ENCODE assay signal across 13 cellular contexts in genomic region chr11:113862430-113862829, GRCh38. TPM values are rescaled to one million over a fixed set of nuclear protein-coding genes. Genes with fewer than 3 reads are reported as not detected.
DNase-seq lines count a peak whose midpoint lies in the region; ATAC-seq and TF ChIP-seq lines count a peak whose summit lies in the region.
"Had no signal": no experiment of that assay in that cellular context is flagged by ENCODE, and none has a peak within 500 bp of the region (broad histone marks: within the 10 kb centered on the region; RNA-seq: fewer than 3 reads in every experiment).

No MANE protein-coding gene starts in this region.

- no peaks in the 10 kb centered on the region for H3K9me3 Mint-ChIP-seq in activated naive CD4-positive, alpha-beta T cell treated with anti-CD3 and anti-CD28 coated beads, Interleukin-2, amount 50 U/mL, for 72 hours
- H3K9me3 Mint-ChIP-seq in stimulated activated naive CD8-positive, alpha-beta T cell treated with anti-CD3 and anti-CD28 coated beads, Interleukin-15, Interleukin-2, amounts not matched to agents 100 ng/mL and 50 ng/mL, for 24 hours = no peaks in the 10 kb centered on the region

- H3K4me3 Mint-ChIP-seq in stimulated activated naive CD8-positive, alpha-beta T cell treated with anti-CD3 and anti-CD28 coated beads, Interleukin-15, Interleukin-2, amounts not matched to agents 100 ng/mL and 50 ng/mL, for 24 hours = no peak overlapping the region

- H3K9me3 ChIP-seq in RWPE2 (ENCODE audit: severe bottlenecking) (no peaks in the 10 kb centered on the region), thyroid gland (no peaks in the 10 kb centered on the region)

- no peaks in the 10 kb centered on the region for H3K36me3 Mint-ChIP-seq in activated naive CD4-positive, alpha-beta T cell treated with anti-CD3 and anti-CD28 coated beads, Interleukin-2, amount 50 U/mL, for 72 hours
- peaks cover 18% of the 10 kb centered on the region for H3K36me3 Mint-ChIP-seq in stimulated activated naive CD8-positive, alpha-beta T cell treated with anti-CD3 and anti-CD28 coated beads, Interleukin-15, Interleukin-2, amounts not matched to agents 100 ng/mL and 50 ng/mL, for 24 hours (ENCODE audit: low read depth)

- ATAC-seq in activated naive CD4-positive, alpha-beta T cell treated with anti-CD3 and anti-CD28 coated beads, Interleukin-2, amount 50 U/mL, for 72 hours = peak; percentile 56 to 85
- ATAC-seq in RWPE2 (ENCODE audit: low read depth) = peak; percentile 75
- ATAC-seq: left cardiac atrium had no signal

- intact Hi-C loops in thyroid gland (cut with DNase I) = no loop called here

- 72 to 75% methylated on average over 5 of the region's 5 CpGs for WGBS in thyroid gland, 2 donors

- no peak for TF ChIP-seq CTCF in RWPE2 (IDR thresholded peaks at IDR 0.05; ENCODE audit: poor library complexity, severe bottlenecking)
- TF ChIP-seq CTCF in fibroblast of mammary gland (conservative IDR thresholded peaks at IDR 0.05; ENCODE audit: control insufficient read depth, insufficient read depth, low read depth, low read length) = no peak
- TF ChIP-seq CTCF in thyroid gland (IDR thresholded peaks at IDR 0.05) = no peak

- H3K36me3 ChIP-seq in RWPE2 (ENCODE audit: low read depth) = no peaks in the 10 kb centered on the region
- H3K36me3 ChIP-seq in thyroid gland = no peaks in the 10 kb centered on the region

- H3K4me1 Mint-ChIP-seq in stimulated activated naive CD8-positive, alpha-beta T cell treated with anti-CD3 and anti-CD28 coated beads, Interleukin-15, Interleukin-2, amounts not matched to agents 100 ng/mL and 50 ng/mL, for 24 hours (ENCODE audit: low read depth) = peaks cover 34% of the 10 kb centered on the region

- peaks cover 13% of the 10 kb centered on the region for H3K4me1 ChIP-seq in RWPE2 (ENCODE audit: insufficient read depth, poor library complexity, severe bottlenecking)
- no peaks in the 10 kb centered on the region for H3K4me1 ChIP-seq in thyroid gland

- peak overlapping the region in 1 of 2 donors; percentile 6 for H3K27ac Mint-ChIP-seq in activated naive CD4-positive, alpha-beta T cell treated with anti-CD3 and anti-CD28 coated beads, Interleukin-2, amount 50 U/mL, for 72 hours
- peak overlapping the region; percentile 22 for H3K27ac Mint-ChIP-seq in stimulated activated naive CD8-positive, alpha-beta T cell treated with anti-CD3 and anti-CD28 coated beads, Interleukin-15, Interleukin-2, amounts not matched to agents 100 ng/mL and 50 ng/mL, for 24 hours

- no peak for TF ChIP-seq POLR2A in thyroid gland (IDR thresholded peaks at IDR 0.05)

- H3K4me3 ChIP-seq in RWPE2 (ENCODE audit: severe bottlenecking) (no peak overlapping the region), fibroblast of mammary gland (ENCODE audit: control insufficient read depth, low read depth, low read length) (no peak overlapping the region), thyroid gland (replicated peaks in 1 of 3) (no peak overlapping the region)

- DNase-seq in activated naive CD4-positive, alpha-beta T cell treated with anti-CD3 and anti-CD28 coated beads, Interleukin-2, amount 50 U/mL, for 72 hours (ENCODE audit: low spot score in 2 of 2) = no peak
- no peak for DNase-seq in activated naive CD4-positive, alpha-beta T cell treated with Interleukin-2 at 50 U/mL for 16 hours
- no peak for DNase-seq in RWPE2 (ENCODE audit: low spot score)
- peak; percentile 34 for DNase-seq in fibroblast of mammary gland (ENCODE audit: low read depth)
- no peak for DNase-seq in amniotic stem cell (lab: John Stamatoyannopoulos, UW)
- DNase-seq in thyroid gland = no peak
- DNase-seq in COR-L47 (lab: John Stamatoyannopoulos, UW) = no peak
- DNase-seq: activated effector memory CD4-positive, alpha-beta T cell treated with Interleukin-2 at 50 U/mL for 16 hours; left cardiac atrium; NCI-H524 treated with DMSO at 0.1 percent for 48 hours had no signal

- H3K27me3 ChIP-seq in RWPE2 (ENCODE audit: insufficient read depth, poor library complexity, severe bottlenecking) (no peaks in the 10 kb centered on the region), thyroid gland (no peaks in the 10 kb centered on the region)

- H3K27ac ChIP-seq in RWPE2 (ENCODE audit: poor library complexity, severe bottlenecking) (no peak overlapping the region), thyroid gland (no peak overlapping the region)
- H3K27ac ChIP-seq: KMS-11 had no signal

- H3K27me3 Mint-ChIP-seq in stimulated activated naive CD8-positive, alpha-beta T cell treated with anti-CD3 and anti-CD28 coated beads, Interleukin-15, Interleukin-2, amounts not matched to agents 100 ng/mL and 50 ng/mL, for 24 hours = no peaks in the 10 kb centered on the region

RNA-seq across cellular contexts. Expression of gene USP28, which starts 12.9 kb away (rescaled TPM):
- total RNA-seq in activated naive CD4-positive, alpha-beta T cell treated with anti-CD3 and anti-CD28 coated beads, Interleukin-2, amount 50 U/mL, for 72 hours = 10 to 100 TPM; 44.5 to 56.4 TPM
- total RNA-seq in thyroid gland = 10 to 100 TPM; 15.3 to 36.7 (median 26.2) TPM

RNA-seq across cellular contexts. Expression of gene HTR3B, which starts 42.2 kb away (rescaled TPM):
- total RNA-seq in activated naive CD4-positive, alpha-beta T cell treated with anti-CD3 and anti-CD28 coated beads, Interleukin-2, amount 50 U/mL, for 72 hours = not detected
- not detected for total RNA-seq in thyroid gland
- total RNA-seq: left cardiac atrium; T-helper 1 cell treated with Interleukin-12 subunit alpha and Interleukin-12 subunit beta and Interleukin-4 antibody, amounts not matched to agents 30 ng/mL and 1 ng/mL, for 36 hours had no signal
